In the genomic region with DNA sequence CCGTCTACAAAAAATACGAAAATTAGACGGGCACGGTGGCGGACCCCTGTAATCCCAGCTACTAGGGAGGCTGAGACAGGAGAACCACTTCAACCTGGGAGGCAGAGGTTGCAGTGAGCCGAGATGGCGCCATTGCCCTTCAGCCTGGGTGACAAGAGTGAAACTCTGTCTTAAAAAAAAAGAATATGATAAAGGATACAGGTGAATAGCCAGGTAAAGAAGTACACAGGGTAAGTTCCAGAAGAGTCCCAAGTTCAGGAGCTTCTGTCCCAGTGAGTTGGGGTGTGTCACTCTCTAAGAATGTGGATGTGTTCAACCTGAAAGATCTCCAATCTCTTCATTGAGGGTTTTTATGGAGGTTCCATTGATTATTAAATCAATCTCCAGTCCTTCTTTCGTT, we compare ENCODE assay signal across 20 cellular contexts. TPM values are rescaled to one million over a fixed set of nuclear protein-coding genes. Genes with fewer than 3 reads are reported as not detected.
DNase-seq lines count a peak whose midpoint lies in the region; ATAC-seq, FAIRE-seq and TF ChIP-seq lines count a peak whose summit lies in the region.
"Had no signal": no experiment of that assay in that cellular context is flagged by ENCODE, and none has a peak within 500 bp of the region (broad histone marks: within the 10 kb centered on the region; RNA-seq: fewer than 3 reads in every experiment).

No MANE protein-coding gene starts in this region.

- no peak overlapping the region for H2AFZ ChIP-seq in PC-3 (ENCODE audit: low read length)
- H2AFZ ChIP-seq: GM23338 had no signal

- no peak overlapping the region for H3K9ac ChIP-seq in PC-3 (ENCODE audit: low read length)
- no peak overlapping the region for H3K9ac ChIP-seq in colonic mucosa (ENCODE audit: low read depth in 2 of 2, low read length in 2 of 2)

- H3K4me3 ChIP-seq in PC-3 (ENCODE audit: low read length): no peak overlapping the region
- no peak overlapping the region for H3K4me3 ChIP-seq in colonic mucosa
- peak overlapping the region in 1 of 2 donors; percentile 1 for H3K4me3 ChIP-seq in small intestine (ENCODE audit: low read depth in 1 of 2, low read length in 2 of 2)
- H3K4me3 ChIP-seq in CD8-positive, alpha-beta memory T cell (ENCODE audit: low read length): no peak overlapping the region
- H3K4me3 ChIP-seq: A549, GM23338 had no signal

- no peak for ATAC-seq in PC-3
- ATAC-seq: GM23338 had no signal

- TF ChIP-seq CTCF in PC-3 (conservative IDR thresholded peaks at IDR 0.05; ENCODE audit: low read depth, low read length) (no peak), colonic mucosa (IDR thresholded peaks at IDR 0.05) (no peak)

- POLR2A ChIA-PET in PC-3 (lab: Charles Lee; ENCODE audit: unreplicated experiment): interaction anchor here (0.6 kb wide), 1 partner anchor 214 kb away, joined by 5 read pairs; no protein-coding TSS in a partner anchor
- POLR2A ChIA-PET in CD8-positive, alpha-beta memory T cell (lab: Charles Lee): no interaction called here

- 0 out of 2 replicates have a peak overlapping the region, but pooled peaks have one; percentile 26 for H3K27ac ChIP-seq in PC-3 (ENCODE audit: low read length)
- H3K27ac ChIP-seq in colonic mucosa: peak overlapping the region; percentile 24
- H3K27ac ChIP-seq in small intestine (ENCODE audit: low read depth in 1 of 2, low read length in 1 of 2): peak overlapping the region; percentile 58 to 83
- H3K27ac ChIP-seq in CD8-positive, alpha-beta memory T cell (ENCODE audit: low read depth, low read length): no peak overlapping the region
- H3K27ac ChIP-seq: C4-2B had no signal

- peak overlapping the region in 1 of 8 donors; percentile 29 for H3K27ac Mint-ChIP-seq in CD8-positive, alpha-beta memory T cell
- H3K27ac Mint-ChIP-seq: CD4-positive, alpha-beta T cell; GM23338 had no signal

- H3K4me2 ChIP-seq in PC-3 (ENCODE audit: low read length): no peak overlapping the region
- H3K4me2 ChIP-seq: GM23338 had no signal

- WGBS in small intestine, 3 donors: 57 to 81% (median 80%) methylated on average over 8 of the region's 8 CpGs

- peaks cover 7 to 18% of the 10 kb centered on the region in 2 donors for H3K27me3 Mint-ChIP-seq in CD8-positive, alpha-beta memory T cell

- H3K4me1 Mint-ChIP-seq in CD8-positive, alpha-beta memory T cell: no peaks in the 10 kb centered on the region
- H3K4me1 Mint-ChIP-seq: GM23338 had no signal

- peaks cover 0 to 8% (median 4%) of the 10 kb centered on the region in 5 donors for H3K9me3 Mint-ChIP-seq in CD8-positive, alpha-beta memory T cell
- H3K9me3 Mint-ChIP-seq: CD4-positive, alpha-beta T cell had no signal

- H3F3A ChIP-seq in PC-3 (ENCODE audit: low read length, unreplicated experiment): no peaks in the 10 kb centered on the region

- intact Hi-C loops in PC-3 (cut with micrococcal nuclease): no loop called here
- intact Hi-C loops in colonic mucosa (cut with DNase I): no loop called here

- H3K4me3 Mint-ChIP-seq in CD8-positive, alpha-beta memory T cell: no peak overlapping the region
- H3K4me3 Mint-ChIP-seq: CD4-positive, alpha-beta T cell; GM23338 had no signal

- H3K36me3 ChIP-seq in PC-3 (ENCODE audit: low read depth, low read length): 0 out of 2 replicates have a peak, but pooled peaks cover 6% of the 10 kb centered on the region
- H3K36me3 ChIP-seq in colonic mucosa: no peaks in the 10 kb centered on the region
- peaks cover 0 to 9% of the 10 kb centered on the region in 2 donors for H3K36me3 ChIP-seq in small intestine (ENCODE audit: control insufficient read depth in 2 of 2, insufficient read depth in 2 of 2, low read length in 2 of 2)
- no peaks in the 10 kb centered on the region for H3K36me3 ChIP-seq in CD8-positive, alpha-beta memory T cell (ENCODE audit: insufficient read depth, low read length)

- peaks cover 7% of the 10 kb centered on the region for H3K79me2 ChIP-seq in PC-3 (ENCODE audit: low read length)

- H4K20me1 ChIP-seq in PC-3 (ENCODE audit: low read length): no peaks in the 10 kb centered on the region

- H3K9me2 ChIP-seq in PC-3 (replicated peaks; ENCODE audit: low read length): no peaks in the 10 kb centered on the region

- H3K27me3 ChIP-seq in PC-3 (ENCODE audit: low read length) (no peaks in the 10 kb centered on the region), colonic mucosa (no peaks in the 10 kb centered on the region), small intestine (ENCODE audit: control insufficient read depth in 2 of 2, insufficient read depth in 2 of 2, low read length in 2 of 2) (no peaks in the 10 kb centered on the region)
- no peaks in the 10 kb centered on the region for H3K27me3 ChIP-seq in CD8-positive, alpha-beta memory T cell (ENCODE audit: insufficient read depth, low read length, poor library complexity, severe bottlenecking)

- DNase-seq in PC-3 (peak; percentile 17), colonic mucosa (no peak), mucosa of gallbladder (ENCODE audit: low spot score) (peak; percentile 62), small intestine (peak; percentile 96), germinal center (ENCODE audit: low spot score) (no peak)
- no peak for DNase-seq in stimulated activated CD4-positive, alpha-beta T cell treated with anti-CD3 and anti-CD28 coated beads, Interleukin-4, amount 100 ng/mL, for 4 hours
- DNase-seq in CD8-positive, alpha-beta memory T cell: no peak
- DNase-seq: AML-193; CD4-positive, alpha-beta T cell; DMS153; DMS79; GDM1; HCEC 1CT had no signal

- H3K9me3 ChIP-seq in PC-3 (ENCODE audit: low read length) (no peaks in the 10 kb centered on the region), colonic mucosa (no peaks in the 10 kb centered on the region), small intestine (ENCODE audit: control insufficient read depth, low read depth) (no peaks in the 10 kb centered on the region)
- H3K9me3 ChIP-seq in CD8-positive, alpha-beta memory T cell (ENCODE audit: low read length): no peaks in the 10 kb centered on the region

- CTCF ChIA-PET in PC-3 (lab: Charles Lee): interaction anchor here (1.0 kb wide), 1 partner anchor 272 kb away, joined by 5 read pairs; no protein-coding TSS in a partner anchor
- CTCF ChIA-PET in CD8-positive, alpha-beta memory T cell (lab: Charles Lee): no interaction called here

- peaks cover 24% of the 10 kb centered on the region for H3K4me1 ChIP-seq in PC-3 (ENCODE audit: insufficient read depth, low read length)
- H3K4me1 ChIP-seq in colonic mucosa: no peaks in the 10 kb centered on the region
- H3K4me1 ChIP-seq in small intestine (ENCODE audit: control insufficient read depth in 2 of 2, insufficient read depth in 1 of 2, low read depth in 1 of 2, low read length in 1 of 2): peaks cover 0 to 3% of the 10 kb centered on the region in 2 donors
- no peaks in the 10 kb centered on the region for H3K4me1 ChIP-seq in CD8-positive, alpha-beta memory T cell (ENCODE audit: insufficient read depth, low read length)

- H3K36me3 Mint-ChIP-seq in CD8-positive, alpha-beta memory T cell: no peaks in the 10 kb centered on the region

- BruUV-seq in PC-3 (replicated peaks; lab: Mats Ljungman, UMichigan): no TSS peak

- FAIRE-seq in small intestine (lab: Jason Lieb, UNC): no peak
- FAIRE-seq: A549, GM12892, GM18507, H54 had no signal

RNA-seq across cellular contexts. Expression of gene TMC5, which starts 6.8 kb away (rescaled TPM):
- 7.4 and 7.9 TPM in 2 replicates for total RNA-seq in PC-3 (2014; rRNA removed)
- 100 to 1,000 TPM in 1 of 2 donors, 10 to 100 TPM in 1; 54.5 to 113 TPM for total RNA-seq in colonic mucosa
- total RNA-seq in mucosa of gallbladder: 46.8 TPM
- polyA plus RNA-seq in small intestine: 10 to 100 TPM; 61.5 to 91.6 (median 83.0) TPM
- total RNA-seq in CD8-positive, alpha-beta memory T cell: not detected
- not detected for polyA plus RNA-seq in CD8-positive, alpha-beta memory T cell
- total RNA-seq: CD4-positive, alpha-beta T cell had no signal
- polyA plus RNA-seq: BJ had no signal

Comparison
In these comparisons a context has a peak if more than half of its experiments do, and no peak if none do; other contexts are left out.
1. DNase-seq: peak in PC-3 (single experiment), mucosa of gallbladder (single experiment) and small intestine (single experiment); none in colonic mucosa (single experiment), stimulated activated CD4-positive, alpha-beta T cell treated with anti-CD3 and anti-CD28 coated beads, Interleukin-4, amount 100 ng/mL, for 4 hours (0 of 2), germinal center (single experiment) and CD8-positive, alpha-beta memory T cell (0 of 5).